26 cellular contexts compared by ENCODE assay signal in genomic region chr11:76515494-76515893, GRCh38.
"Had no signal": no experiment of that assay in that cellular context is flagged by ENCODE, and none has a peak within 500 bp of the region (broad histone marks: within the 10 kb centered on the region; RNA-seq: fewer than 3 reads in every experiment).

No MANE protein-coding gene starts in this region.

- ATAC-seq: naive thymus-derived CD4-positive, alpha-beta T cell; natural killer cell treated with Interleukin-12 subunit alpha and Interleukin-12 subunit beta and Interleukin-15 and Interleukin-18, amount 100 ng/mL, for 72 hours; sciatic nerve had no signal

- H3K36me3 Mint-ChIP-seq: mesothelial cell of epicardium; natural killer cell treated with Interleukin-12 subunit alpha and Interleukin-12 subunit beta and Interleukin-15 and Interleukin-18, amount 100 ng/mL, for 72 hours; type B pancreatic cell had no signal

- H3K4me3 ChIP-seq: left ventricle myocardium inferior, lung, ovary, right atrium auricular region, skin epidermis, suprapubic skin, thoracic aorta, tibial artery, uterus had no signal

- H3K9me3 Mint-ChIP-seq: immature natural killer cell; mesothelial cell of epicardium; naive thymus-derived CD4-positive, alpha-beta T cell; natural killer cell treated with Interleukin-12 subunit alpha and Interleukin-12 subunit beta and Interleukin-15 and Interleukin-18, amount 100 ng/mL, for 72 hours; stimulated activated naive CD8-positive, alpha-beta T cell treated with anti-CD3 and anti-CD28 coated beads, Interleukin-15, Interleukin-2, amounts not matched to agents 100 ng/mL and 50 ng/mL, for 24 hours; type B pancreatic cell had no signal

- FAIRE-seq: islet of Langerhans, kidney had no signal

- H3K27ac Mint-ChIP-seq: immature natural killer cell; mesothelial cell of epicardium; naive thymus-derived CD4-positive, alpha-beta T cell; natural killer cell treated with Interleukin-12 subunit alpha and Interleukin-12 subunit beta and Interleukin-15 and Interleukin-18, amount 100 ng/mL, for 72 hours; progenitor cell of endocrine pancreas; stimulated activated naive CD8-positive, alpha-beta T cell treated with anti-CD3 and anti-CD28 coated beads, Interleukin-15, Interleukin-2, amounts not matched to agents 100 ng/mL and 50 ng/mL, for 24 hours; type B pancreatic cell had no signal

- DNase-seq: hypothalamus; immature natural killer cell; kidney; left ventricle myocardium inferior; mesendoderm; naive thymus-derived CD4-positive, alpha-beta T cell; ovary; stimulated activated CD4-positive, alpha-beta T cell treated with anti-CD3 and anti-CD28 coated beads, Interleukin-12 subunit alpha, Interleukin-12 subunit beta, amount 100 ng/mL, for 4 hours; stimulated activated CD4-positive, alpha-beta T cell treated with anti-CD3 and anti-CD28 coated beads, Interleukin-15, amount 100 ng/mL, for 24 hours; stimulated activated CD4-positive, alpha-beta T cell treated with anti-CD3 and anti-CD28 coated beads, Interleukin-2, amount 100 ng/mL, for 24 hours; stimulated activated CD4-positive, alpha-beta T cell treated with anti-CD3 and anti-CD28 coated beads, Interleukin-4, amount 100 ng/mL, for 1 hour; stimulated activated naive CD4-positive, alpha-beta T cell; tibial artery; uterus had no signal

- H3K27ac ChIP-seq: left ventricle myocardium inferior, ovary, right atrium auricular region, skin epidermis, suprapubic skin, thoracic aorta, tibial artery, uterus had no signal

- H3K27me3 ChIP-seq: ovary, right atrium auricular region, suprapubic skin, tibial artery, uterus had no signal

- H3K4me3 Mint-ChIP-seq: immature natural killer cell; mesothelial cell of epicardium; naive thymus-derived CD4-positive, alpha-beta T cell; natural killer cell treated with Interleukin-12 subunit alpha and Interleukin-12 subunit beta and Interleukin-15 and Interleukin-18, amount 100 ng/mL, for 72 hours; stimulated activated naive CD8-positive, alpha-beta T cell treated with anti-CD3 and anti-CD28 coated beads, Interleukin-15, Interleukin-2, amounts not matched to agents 100 ng/mL and 50 ng/mL, for 24 hours; type B pancreatic cell had no signal

- H3K9me3 ChIP-seq: left ventricle myocardium inferior, ovary, right atrium auricular region, suprapubic skin, thoracic aorta, tibial artery, uterus had no signal

- H3K4me1 ChIP-seq: suprapubic skin, uterus had no signal

- H3K36me3 ChIP-seq: ovary, thoracic aorta, uterus had no signal
